ENCODE assay signal across 8 cellular contexts in genomic region chr3:9946112-9947024, GRCh38. TPM values are rescaled to one million over a fixed set of nuclear protein-coding genes. Genes with fewer than 3 reads are reported as not detected.
DNase-seq lines count a peak whose midpoint lies in the region; ATAC-seq, FAIRE-seq and TF ChIP-seq lines count a peak whose summit lies in the region.

No MANE protein-coding gene starts in this region.

- peak; percentile 95 for DNase-seq in GM03348 (ENCODE audit: low spot score)
- DNase-seq in HuH-7.5 (ENCODE audit: low spot score) = peak; percentile 97
- DNase-seq in T-cell = peak; percentile 53 to 89 (median 76)
- DNase-seq in adipocyte (ENCODE audit: low read depth) = peak; percentile 94
- peak; percentile 93 to 95 for DNase-seq in cardiac muscle cell (ENCODE audit: low read depth in 1 of 2, low spot score in 1 of 2)
- DNase-seq in pancreas = peak; percentile 87 to 98 (median 94)
- DNase-seq in NCI-H2196 (lab: John Stamatoyannopoulos, UW; ENCODE audit: unreplicated experiment) = no peak

- H3K4me1 ChIP-seq in adipocyte (ENCODE audit: control insufficient read depth, insufficient read depth, low read length) = peaks cover 11% of the 10 kb centered on the region
- no peaks in the 10 kb centered on the region for H3K4me1 ChIP-seq in cardiac muscle cell (ENCODE audit: low read depth)
- H3K4me1 ChIP-seq in pancreas = peaks cover 0 to 5% (median 0%) of the 10 kb centered on the region in 3 donors

- peak; percentile 87 to 92 (median 89) for ATAC-seq in T-cell (replicated peaks in 1 of 4)
- ATAC-seq in pancreas = peak; percentile 92 to 95 (median 93)

- 2 to 3% methylated on average over 52 to 90 of the region's 90 CpGs for WGBS in pancreas, 2 donors

- no peaks in the 10 kb centered on the region for H3K27me3 ChIP-seq in adipocyte (replicated peaks; ENCODE audit: control insufficient read depth, insufficient read depth, low read length)
- no peaks in the 10 kb centered on the region for H3K27me3 ChIP-seq in cardiac muscle cell
- no peaks in the 10 kb centered on the region for H3K27me3 ChIP-seq in pancreas

- no peaks in the 10 kb centered on the region for H3K27me3 Mint-ChIP-seq in T-cell

- H3K4me1 Mint-ChIP-seq in T-cell = peaks cover 9 to 12% (median 11%) of the 10 kb centered on the region in 3 donors

- H3K36me3 Mint-ChIP-seq in T-cell = peaks cover 5% of the 10 kb centered on the region

- peak overlapping the region; percentile 75 to 89 for H3K27ac Mint-ChIP-seq in T-cell

- H3K9me3 ChIP-seq in adipocyte (ENCODE audit: control insufficient read depth, low read length) (no peaks in the 10 kb centered on the region), cardiac muscle cell (ENCODE audit: low read depth) (no peaks in the 10 kb centered on the region), pancreas (no peaks in the 10 kb centered on the region)

- H3K36me3 ChIP-seq in adipocyte (ENCODE audit: control insufficient read depth, insufficient read depth, low read length, severe bottlenecking) = peaks cover 8% of the 10 kb centered on the region
- no peaks in the 10 kb centered on the region for H3K36me3 ChIP-seq in cardiac muscle cell
- peaks cover 0 to 8% (median 0%) of the 10 kb centered on the region in 3 donors for H3K36me3 ChIP-seq in pancreas

- TF ChIP-seq CTCF in cardiac muscle cell (IDR thresholded peaks at IDR 0.05; ENCODE audit: low read depth, low read length) (peak; percentile 74), pancreas (IDR thresholded peaks at IDR 0.05) (peak; percentile 54 to 73 (median 70))

- FAIRE-seq in pancreas (lab: Jason Lieb, UNC) = no peak

- intact Hi-C loops in pancreas (cut with DNase I) = loop anchor here in 1 of 3 donors (10.0 kb wide), 1 partner anchor 278 kb away; no protein-coding TSS in a partner anchor

- no peaks in the 10 kb centered on the region for H3K9me3 Mint-ChIP-seq in T-cell

- CTCF ChIA-PET in T-cell (lab: Charles Lee) = interaction anchor here (0.6 to 1.5 kb wide), 15 partner anchors 11 to 374 kb away, joined by 3 to 33 read pairs (median 4); partner anchors contain the start of genes CRELD1 (in 2 of the 2), ARPC4 (in 1 of the 2), FANCD2 (in 1 of the 2) and JAGN1 (in 1 of the 2)

- peak overlapping the region; percentile 88 for H3K9ac ChIP-seq in adipocyte (ENCODE audit: low read length)

- peak overlapping the region; percentile 73 to 81 (median 77) for H3K4me3 Mint-ChIP-seq in T-cell

- H3K27ac ChIP-seq in cardiac muscle cell = no peak overlapping the region
- peak overlapping the region; percentile 67 to 75 (median 72) for H3K27ac ChIP-seq in pancreas
- peak overlapping the region; percentile 78 for H3K27ac ChIP-seq in temporal lobe (ENCODE audit: low read depth, low read length)

- H3K4me3 ChIP-seq in adipocyte (ENCODE audit: low read length) = peak overlapping the region; percentile 82
- peak overlapping the region; percentile 42 for H3K4me3 ChIP-seq in cardiac muscle cell
- H3K4me3 ChIP-seq in pancreas = peak overlapping the region; percentile 23 to 77 (median 56)

- POLR2A ChIA-PET in T-cell (lab: Charles Lee) = interaction anchor here in 1 of 2 donors (0.6 to 1.0 kb wide), 3 partner anchors 11 to 53 kb away, joined by 3 to 7 read pairs (median 3); partner anchors contain the start of gene CRELD1

RNA-seq across cellular contexts. Expression of gene PRRT3, which starts 5.8 kb away (rescaled TPM):
- total RNA-seq in T-cell (10 to 100 TPM in 2 of 5 donors, 1 to 10 TPM in 3; 6.6 to 10.5 (median 9.2) TPM), cardiac muscle cell (9.8 and 11.0 TPM in 2 replicates), pancreas (1 to 10 TPM; 1.2 to 2.1 (median 1.9) TPM), temporal lobe (2.5 TPM)
- polyA plus RNA-seq in cardiac muscle cell (13.6 TPM in 2 replicates), pancreas (1 to 10 TPM; 2.5 to 5.1 TPM)

RNA-seq across cellular contexts. Expression of gene CRELD1, which starts 12.7 kb away (rescaled TPM):
- 10 to 100 TPM; 23.0 to 55.2 (median 48.0) TPM for total RNA-seq in T-cell
- 151 and 178 TPM in 2 replicates for total RNA-seq in cardiac muscle cell
- polyA plus RNA-seq in cardiac muscle cell = 179 and 225 TPM in 2 replicates
- 10 to 100 TPM; 11.3 to 36.6 (median 13.2) TPM for total RNA-seq in pancreas
- polyA plus RNA-seq in pancreas = 10 to 100 TPM; 34.3 to 45.9 TPM
- total RNA-seq in temporal lobe = 16.7 TPM

RNA-seq across cellular contexts. Expression of gene IL17RC, which starts 29.5 kb away (rescaled TPM):
- total RNA-seq in T-cell (1 to 10 TPM in 2 of 5 donors, under 1 TPM in 3; 0.54 to 1.2 (median 0.80) TPM), cardiac muscle cell (33.7 and 49.2 TPM in 2 replicates), pancreas (10 to 100 TPM; 11.9 to 19.8 (median 13.2) TPM), temporal lobe (3.2 TPM)
- polyA plus RNA-seq in cardiac muscle cell (59.8 and 61.2 TPM in 2 replicates), pancreas (10 to 100 TPM; 51.6 to 55.7 TPM)

RNA-seq across cellular contexts. Expression of gene EMC3, which starts 40.3 kb away (rescaled TPM):
- total RNA-seq in T-cell = 10 to 100 TPM; 33.8 to 47.7 (median 36.6) TPM
- total RNA-seq in cardiac muscle cell = 40.3 and 40.8 TPM in 2 replicates
- 98.5 and 102 TPM in 2 replicates for polyA plus RNA-seq in cardiac muscle cell
- total RNA-seq in pancreas = 10 to 100 TPM; 25.8 to 32.1 (median 29.6) TPM
- 10 to 100 TPM in 1 of 2 donors, 1 to 10 TPM in 1; 9.8 to 35.2 TPM for polyA plus RNA-seq in pancreas
- total RNA-seq in temporal lobe = 28.3 TPM

RNA-seq across cellular contexts. Expression of gene IL17RE, which starts 43.7 kb away (rescaled TPM):
- 1 to 10 TPM in 4 of 5 donors, under 1 TPM in 1; 0.68 to 5.1 (median 1.9) TPM for total RNA-seq in T-cell
- 1.3 and 3.7 TPM in 2 replicates for total RNA-seq in cardiac muscle cell
- 0.89 and 1.2 TPM in 2 replicates for polyA plus RNA-seq in cardiac muscle cell
- 10 to 100 TPM in 3 of 6 donors, 1 to 10 TPM in 3; 6.4 to 14.1 (median 9.4) TPM for total RNA-seq in pancreas
- polyA plus RNA-seq in pancreas = 10 to 100 TPM in 1 of 2 donors, 1 to 10 TPM in 1; 8.0 to 15.6 TPM
- 0.49 TPM for total RNA-seq in temporal lobe
